In genomic region chr21:37564341-37564923, GRCh38 we compare ENCODE assay signal across 8 cellular contexts.
A peak's percentile ranks its signal among the peaks of the same experiment; 100 is the strongest.
DNase-seq lines count a peak whose midpoint lies in the region; ATAC-seq and TF ChIP-seq lines count a peak whose summit lies in the region.

No MANE protein-coding gene starts in this region.

- CTCF ChIA-PET in AG04450 (lab: Charles Lee), result interaction anchor here (0.6 to 1.4 kb wide), 7 partner anchors 8 to 882 kb away, joined by 3 to 5 read pairs (median 3); no protein-coding TSS in a partner anchor
- CTCF ChIA-PET in activated CD4-positive, alpha-beta memory T cell treated with anti-CD3 and anti-CD28 coated beads, Interleukin-2, amount 10 ng/mL, durations not matched to agents 7 days and 5 days (lab: Charles Lee), result interaction anchor here (0.6 to 2.4 kb wide), 30 partner anchors 9 to 599 kb away, joined by 3 to 10 read pairs (median 4); partner anchors contain the start of gene VPS26C

- DNase-seq in AG04450 (ENCODE audit: low read depth, low spot score), result peak; percentile 92
- peak; percentile 76 for DNase-seq in NCI-H510A (lab: John Stamatoyannopoulos, UW)
- peak; percentile 88 for DNase-seq in activated CD4-positive, alpha-beta memory T cell treated with anti-CD3 and anti-CD28 coated beads, Interleukin-2, amount 10 ng/mL, durations not matched to agents 7 days and 5 days
- DNase-seq in lung (ENCODE audit: low spot score), result peak; percentile 76
- peak; percentile 85 for DNase-seq in stimulated activated CD8-positive, alpha-beta memory T cell treated with anti-CD3 and anti-CD28 coated beads, Interleukin-12 subunit alpha, Interleukin-12 subunit beta, amount 100 ng/mL, for 1 hour (ENCODE audit: low read depth)

- H3K9ac ChIP-seq in duodenal mucosa (ENCODE audit: low read depth in 1 of 2, low read length in 2 of 2), result peak overlapping the region; percentile 73 to 83

- POLR2A ChIA-PET in AG04450 (lab: Yijun Ruan, JAX), result interaction anchor here (0.6 to 1.8 kb wide), 21 partner anchors 9 to 1191 kb away, joined by 3 to 16 read pairs (median 4); partner anchors contain the start of genes DYRK1A and VPS26C
- POLR2A ChIA-PET in activated CD4-positive, alpha-beta memory T cell treated with anti-CD3 and anti-CD28 coated beads, Interleukin-2, amount 10 ng/mL, durations not matched to agents 7 days and 5 days (lab: Charles Lee), result interaction anchor here (0.7 to 2.5 kb wide), 32 partner anchors 8 to 1823 kb away, joined by 3 to 25 read pairs (median 4); partner anchors contain the start of genes DYRK1A, HLCS, PIGP and SETD4

- no peaks in the 10 kb centered on the region for H3K36me3 Mint-ChIP-seq in activated CD4-positive, alpha-beta memory T cell treated with anti-CD3 and anti-CD28 coated beads, Interleukin-2, amount 10 ng/mL, durations not matched to agents 7 days and 5 days (ENCODE audit: low read depth)

- TF ChIP-seq CTCF in AG04450 (IDR thresholded peaks at IDR 0.05; ENCODE audit: low read depth, low read length), result no peak
- TF ChIP-seq CTCF in lung (IDR thresholded peaks at IDR 0.05; ENCODE audit: control extremely low read depth, extremely low read depth), result peak; percentile 7

- H3K4me1 ChIP-seq in duodenal mucosa (ENCODE audit: control insufficient read depth in 1 of 2, insufficient read depth in 2 of 2, low read length in 2 of 2) (peaks cover 17 to 23% of the 10 kb centered on the region in 2 donors), lung (ENCODE audit: control insufficient read depth in 2 of 2, insufficient read depth in 2 of 2, low read length in 2 of 2) (peaks cover 0 to 8% of the 10 kb centered on the region in 2 donors)

- H3K27ac ChIP-seq in AG04450 (ENCODE audit: low read depth, low read length), result peak overlapping the region; percentile 99
- peak overlapping the region; percentile 89 for H3K27ac ChIP-seq in duodenal mucosa (ENCODE audit: low read depth, low read length)
- peak overlapping the region; percentile 95 to 98 for H3K27ac ChIP-seq in lung (ENCODE audit: low read depth in 1 of 2, low read length in 1 of 2)

- peak overlapping the region; percentile 99 for H3K27ac Mint-ChIP-seq in activated CD4-positive, alpha-beta memory T cell treated with anti-CD3 and anti-CD28 coated beads, Interleukin-2, amount 10 ng/mL, durations not matched to agents 7 days and 5 days

- H3K4me1 Mint-ChIP-seq in activated CD4-positive, alpha-beta memory T cell treated with anti-CD3 and anti-CD28 coated beads, Interleukin-2, amount 10 ng/mL, durations not matched to agents 7 days and 5 days, result peaks cover 24% of the 10 kb centered on the region

- H3K4me3 Mint-ChIP-seq in activated CD4-positive, alpha-beta memory T cell treated with anti-CD3 and anti-CD28 coated beads, Interleukin-2, amount 10 ng/mL, durations not matched to agents 7 days and 5 days, result peak overlapping the region; percentile 91

- H3K36me3 ChIP-seq in duodenal mucosa (ENCODE audit: control insufficient read depth in 1 of 2, insufficient read depth in 2 of 2, low read length in 2 of 2) (no peaks in the 10 kb centered on the region), lung (ENCODE audit: control insufficient read depth in 2 of 2, insufficient read depth in 2 of 2, low read length in 2 of 2) (no peaks in the 10 kb centered on the region)

- peak overlapping the region; percentile 81 for H3K4me3 ChIP-seq in AG04450 (ENCODE audit: low read depth, low read length)
- H3K4me3 ChIP-seq in duodenal mucosa (ENCODE audit: low read depth in 1 of 2, low read length in 2 of 2), result peak overlapping the region; percentile 85 to 91
- H3K4me3 ChIP-seq in lung, result peak overlapping the region; percentile 48

- H3K9me3 ChIP-seq in AG04450 (ENCODE audit: control insufficient read depth, insufficient read depth, low read length), result peaks cover 7% of the 10 kb centered on the region
- no peaks in the 10 kb centered on the region for H3K9me3 ChIP-seq in duodenal mucosa (ENCODE audit: control insufficient read depth in 1 of 2, low read length in 2 of 2)
- no peaks in the 10 kb centered on the region for H3K9me3 ChIP-seq in lung (ENCODE audit: control insufficient read depth in 2 of 2, insufficient read depth in 1 of 2, low read length in 1 of 2)

- H3K27me3 Mint-ChIP-seq in activated CD4-positive, alpha-beta memory T cell treated with anti-CD3 and anti-CD28 coated beads, Interleukin-2, amount 10 ng/mL, durations not matched to agents 7 days and 5 days, result peaks cover 2% of the 10 kb centered on the region

- 9 to 20% methylated on average over 14 of the region's 14 CpGs for WGBS in lung, 2 donors

- no peaks in the 10 kb centered on the region for H3K9me3 Mint-ChIP-seq in activated CD4-positive, alpha-beta memory T cell treated with anti-CD3 and anti-CD28 coated beads, Interleukin-2, amount 10 ng/mL, durations not matched to agents 7 days and 5 days

- ATAC-seq in GM18909 (IDR thresholded peaks at IDR 0.05; ENCODE audit: poor library complexity, unreplicated experiment) (peak; percentile 48), HG03342 (IDR thresholded peaks at IDR 0.05; ENCODE audit: unreplicated experiment) (peak; percentile 37), lung (ENCODE audit: insufficient read depth, low FRiP score) (peak; percentile 80)

- H3K27me3 ChIP-seq in AG04450 (ENCODE audit: control insufficient read depth, insufficient read depth, low read length) (peaks cover 2% of the 10 kb centered on the region), duodenal mucosa (ENCODE audit: control insufficient read depth in 1 of 2, insufficient read depth in 2 of 2, low read length in 2 of 2) (no peaks in the 10 kb centered on the region), lung (ENCODE audit: control insufficient read depth, insufficient read depth) (no peaks in the 10 kb centered on the region)

Comparison
In these comparisons a context has a peak if more than half of its experiments do, and no peak if none do; other contexts are left out.
1. Peak in every context shown above with its lines: DNase-seq, ATAC-seq, H3K4me3 ChIP-seq and H3K27ac ChIP-seq.